29 cellular contexts compared by ENCODE assay signal in the genomic region with DNA sequence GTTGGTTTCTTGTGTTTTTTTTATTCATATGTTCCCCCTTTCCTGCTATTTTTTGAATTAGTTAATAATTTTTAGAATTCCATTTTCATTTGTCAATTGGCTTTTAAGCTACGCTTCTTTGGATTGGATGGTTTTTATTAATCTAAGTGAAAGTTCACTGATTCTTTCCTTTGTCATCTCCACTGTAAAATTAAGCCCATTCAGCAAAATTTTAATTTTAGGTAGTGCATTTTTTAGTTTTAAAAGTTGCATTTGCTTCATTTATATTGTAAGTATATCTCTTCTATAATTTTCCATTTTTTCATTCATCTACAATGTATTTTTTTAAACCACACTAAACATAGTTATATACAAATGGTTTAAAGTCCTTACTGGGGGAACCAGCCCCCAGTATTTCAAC.
"Had no signal": no experiment of that assay in that cellular context is flagged by ENCODE, and none has a peak within 500 bp of the region (broad histone marks: within the 10 kb centered on the region; RNA-seq: fewer than 3 reads in every experiment).

No MANE protein-coding gene starts in this region.

- H3K27ac Mint-ChIP-seq: dendritic cell treated with granulocyte-macrophage colony-stimulating factor and Interleukin-4, amounts not matched to agents 40 ng/mL and 50 ng/mL, for 4 days; effector memory CD8-positive, alpha-beta T cell; endodermal cell had no signal

- H3K27me3 ChIP-seq: colonic mucosa, esophagus muscularis mucosa, esophagus squamous epithelium, foreskin keratinocyte, gastroesophageal sphincter, hepatocyte had no signal

- H3K4me3 ChIP-seq: colonic mucosa, coronary artery, dorsolateral prefrontal cortex, esophagus muscularis mucosa, esophagus squamous epithelium, gastrocnemius medialis, gastroesophageal sphincter, heart left ventricle, heart right ventricle, hepatocyte had no signal

- H3K9me3 Mint-ChIP-seq: dendritic cell treated with granulocyte-macrophage colony-stimulating factor and Interleukin-4, amounts not matched to agents 40 ng/mL and 50 ng/mL, for 4 days had no signal

- H3K27me3 Mint-ChIP-seq: dendritic cell treated with granulocyte-macrophage colony-stimulating factor and Interleukin-4, amounts not matched to agents 40 ng/mL and 50 ng/mL, for 4 days; effector memory CD8-positive, alpha-beta T cell had no signal

- H3K9me3 ChIP-seq: colonic mucosa, gastrocnemius medialis, gastroesophageal sphincter had no signal

- DNase-seq: colonic mucosa; cortex of kidney; dermis blood vessel endothelial cell; dorsolateral prefrontal cortex; effector CD4-positive, alpha-beta T cell; effector CD8-positive, alpha-beta T cell; effector memory CD4-positive, alpha-beta T cell; effector memory CD8-positive, alpha-beta T cell; erythroblast; esophagus squamous epithelium; foreskin fibroblast; foreskin keratinocyte; foreskin melanocyte; gastrocnemius medialis; glutamatergic neuron; head of caudate nucleus; heart left ventricle; heart right ventricle had no signal

- H3K4me1 Mint-ChIP-seq: endodermal cell had no signal

- ATAC-seq: effector memory CD8-positive, alpha-beta T cell; esophagus mucosa; foreskin keratinocyte; gastrocnemius medialis; gastroesophageal sphincter; heart left ventricle; heart right ventricle had no signal

- H3K36me3 ChIP-seq: colonic mucosa, esophagus muscularis mucosa, esophagus squamous epithelium, gastrocnemius medialis, gastroesophageal sphincter, heart left ventricle, heart right ventricle had no signal

- H3K4me2 ChIP-seq: hepatocyte had no signal

- FAIRE-seq: endometrium, endothelial cell of umbilical vein, frontal cortex had no signal

- H2AFZ ChIP-seq: hepatocyte had no signal

- H3K4me3 Mint-ChIP-seq: dendritic cell treated with granulocyte-macrophage colony-stimulating factor and Interleukin-4, amounts not matched to agents 40 ng/mL and 50 ng/mL, for 4 days; effector memory CD8-positive, alpha-beta T cell; endodermal cell had no signal

- H3K79me2 ChIP-seq: hepatocyte had no signal

- H3K27ac ChIP-seq: colonic mucosa, coronary artery, dorsolateral prefrontal cortex, epithelial cell of prostate, esophagus muscularis mucosa, esophagus squamous epithelium, foreskin keratinocyte, gastrocnemius medialis, gastroesophageal sphincter, heart left ventricle, heart right ventricle, hepatocyte had no signal

- H3K4me1 ChIP-seq: colonic mucosa, esophagus muscularis mucosa, esophagus squamous epithelium, foreskin keratinocyte, gastrocnemius medialis, gastroesophageal sphincter, heart left ventricle, heart right ventricle had no signal
